ENCODE assay signal across 18 cellular contexts in the genomic region with DNA sequence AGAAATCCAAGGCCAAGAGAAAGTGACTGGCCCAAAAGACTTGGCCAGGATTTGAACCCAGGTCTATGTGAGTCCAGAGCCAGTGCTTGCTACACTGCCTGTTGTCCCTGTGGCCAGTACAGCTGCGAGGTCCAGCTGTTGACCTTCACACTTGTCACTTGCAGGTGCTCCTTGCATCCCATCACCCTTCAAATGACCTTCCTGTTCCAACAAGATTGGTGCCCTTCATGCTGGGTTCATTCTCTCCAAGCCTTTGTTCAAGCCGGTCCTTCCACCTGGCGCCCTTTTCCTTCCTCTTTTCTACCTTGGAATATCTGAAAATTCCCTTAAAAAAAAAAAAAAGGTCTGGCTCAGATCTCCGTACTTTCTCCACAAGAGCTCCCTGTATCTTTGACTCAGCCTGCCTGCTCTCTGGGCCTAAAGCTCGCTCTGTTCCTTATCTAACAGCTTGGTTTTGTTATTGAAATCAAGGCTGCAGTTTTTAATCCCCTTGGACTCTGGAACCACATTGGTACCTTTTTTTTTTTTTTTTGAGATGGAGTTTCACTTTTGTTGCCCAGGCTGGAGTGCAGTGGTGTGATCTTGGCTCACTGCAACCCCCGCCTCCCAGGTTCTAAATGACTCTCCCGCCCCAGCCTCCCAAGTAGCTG. TPM values are rescaled to one million over a fixed set of nuclear protein-coding genes. Genes with fewer than 3 reads are reported as not detected.
DNase-seq lines count a peak whose midpoint lies in the region; ATAC-seq, FAIRE-seq and TF ChIP-seq lines count a peak whose summit lies in the region.
"Had no signal": no experiment of that assay in that cellular context is flagged by ENCODE, and none has a peak within 500 bp of the region (broad histone marks: within the 10 kb centered on the region; RNA-seq: fewer than 3 reads in every experiment).

No MANE protein-coding gene starts in this region.

- H3K27me3 ChIP-seq in HepG2 (ENCODE audit: control insufficient read depth in 1 of 2, insufficient read depth in 2 of 2, low read length in 2 of 2) (peaks cover 0 to 9% of the 10 kb centered on the region in 2 experiments; a peak in 4 of 5 replicates), right lobe of liver (no peaks in the 10 kb centered on the region), muscle layer of duodenum (ENCODE audit: low read depth, low read length) (no peaks in the 10 kb centered on the region), upper lobe of right lung (no peaks in the 10 kb centered on the region)

- CTCF ChIA-PET in HepG2 (lab: Yijun Ruan, JAX; ENCODE audit: low intra/inter-chr PET ratio, low total read pairs), result interaction anchor here (0.7 kb wide), 1 partner anchor 28 kb away, joined by 3 read pairs; no protein-coding TSS in a partner anchor

- no peaks in the 10 kb centered on the region for H3K9me3 Mint-ChIP-seq in naive thymus-derived CD8-positive, alpha-beta T cell
- H3K9me3 Mint-ChIP-seq in activated T-cell treated with anti-CD3 and anti-CD28 coated beads, Interleukin-2, amount 50 U/mL, for 72 hours, result no peaks in the 10 kb centered on the region
- H3K9me3 Mint-ChIP-seq: activated T-cell treated with anti-CD3 and anti-CD28 coated beads, Interleukin-2, amount 50 U/mL, for 24 hours; T-helper 1 cell treated with Interleukin-12 subunit alpha and Interleukin-12 subunit beta and Interleukin-4 antibody, amounts not matched to agents 30 μg/mL and 1 μg/mL, for 36 hours had no signal

- FAIRE-seq in HepG2 (lab: Jason Lieb, UNC), result no peak
- FAIRE-seq: A204.1, astrocyte, GM18507, H54 had no signal

- intact Hi-C loops in HepG2 (cut with micrococcal nuclease; ENCODE audit: unreplicated experiment), result no loop called here
- intact Hi-C loops in right lobe of liver (cut with DNase I), result loop anchor here in 1 of 2 donors (10.0 kb wide), 1 partner anchor 55 kb away; no protein-coding TSS in a partner anchor
- intact Hi-C loops in upper lobe of right lung (cut with DNase I), result no loop called here

- H3K4me3 ChIP-seq in HepG2 (replicated peaks in 1 of 3; ENCODE audit: insufficient read depth in 1 of 3, low read depth in 2 of 3, low read length in 3 of 3) (no peak overlapping the region), right lobe of liver (no peak overlapping the region), fibroblast of the aortic adventitia (ENCODE audit: low read depth, low read length) (no peak overlapping the region), muscle layer of duodenum (ENCODE audit: low read depth in 1 of 2, low read length in 2 of 2) (peak overlapping the region in 1 of 2 donors; percentile 9), upper lobe of right lung (no peak overlapping the region)

- no peak overlapping the region for H2AFZ ChIP-seq in HepG2 (ENCODE audit: low read length)

- ATAC-seq in HepG2 (no peak), right lobe of liver (no peak), upper lobe of right lung (no peak)
- no peak for ATAC-seq in naive thymus-derived CD8-positive, alpha-beta T cell
- ATAC-seq in activated T-cell treated with anti-CD3 and anti-CD28 coated beads, Interleukin-2, amount 50 U/mL, for 72 hours (replicated peaks in 1 of 2), result no peak

- TF ChIP-seq POLR2A in HepG2 (IDR thresholded peaks at IDR 0.05; ENCODE audit: insufficient read depth in 1 of 2, low read depth in 2 of 2, low read length in 2 of 2) (no peak), right lobe of liver (IDR thresholded peaks at IDR 0.05) (no peak)

- BruUV-seq in HepG2 (replicated peaks; lab: Mats Ljungman, UMichigan), result no TSS peak

- no peak overlapping the region for H3K27ac Mint-ChIP-seq in naive thymus-derived CD8-positive, alpha-beta T cell
- H3K27ac Mint-ChIP-seq in activated T-cell treated with anti-CD3 and anti-CD28 coated beads, Interleukin-2, amount 50 U/mL, for 72 hours, result no peak overlapping the region
- H3K27ac Mint-ChIP-seq: T-helper 1 cell treated with Interleukin-12 subunit alpha and Interleukin-12 subunit beta and Interleukin-4 antibody, amounts not matched to agents 30 μg/mL and 1 μg/mL, for 36 hours had no signal

- no peaks in the 10 kb centered on the region for H3K36me3 ChIP-seq in HepG2 (replicated peaks in 1 of 2; ENCODE audit: control insufficient read depth in 1 of 2, insufficient read depth in 2 of 2, low read length in 2 of 2)
- no peaks in the 10 kb centered on the region for H3K36me3 ChIP-seq in right lobe of liver
- H3K36me3 ChIP-seq in muscle layer of duodenum (ENCODE audit: control insufficient read depth in 1 of 2, insufficient read depth in 2 of 2, low read length in 2 of 2), result no peaks in the 10 kb centered on the region
- H3K36me3 ChIP-seq in upper lobe of right lung, result no peaks in the 10 kb centered on the region

- in situ Hi-C loops in HepG2 (cut with HindIII; ENCODE audit: extremely low pct_ligation_motif_present, low pct_unique_long_range_greater_than_20kb), result no loop called here

- H3K4me1 ChIP-seq in HepG2 (ENCODE audit: insufficient read depth, low read length) (peaks cover 73% of the 10 kb centered on the region), right lobe of liver (no peaks in the 10 kb centered on the region), muscle layer of duodenum (ENCODE audit: control insufficient read depth in 1 of 2, insufficient read depth in 2 of 2, low read length in 2 of 2) (peaks cover 12 to 23% of the 10 kb centered on the region in 2 donors), upper lobe of right lung (peaks cover 32% of the 10 kb centered on the region)

- no peak overlapping the region for H3K27ac ChIP-seq in HepG2 (ENCODE audit: extremely low read length, insufficient read depth, low read length)
- H3K27ac ChIP-seq in right lobe of liver, result no peak overlapping the region
- peak overlapping the region; percentile 82 for H3K27ac ChIP-seq in muscle layer of duodenum (ENCODE audit: low read length)
- no peak overlapping the region for H3K27ac ChIP-seq in upper lobe of right lung

- peak overlapping the region; percentile 44; the same call in 1 of the 2 replicates for H3K4me2 ChIP-seq in HepG2 (ENCODE audit: low read depth, low read length)

- TF ChIP-seq CTCF in HepG2 (CRISPR knock-in tag; IDR thresholded peaks at IDR 0.05) (no peak), right lobe of liver (IDR thresholded peaks at IDR 0.05) (no peak), fibroblast of the aortic adventitia (IDR thresholded peaks at IDR 0.05; ENCODE audit: insufficient read depth, low read length) (no peak), upper lobe of right lung (IDR thresholded peaks at IDR 0.05) (no peak)

- H3K9me3 ChIP-seq in HepG2 (ENCODE audit: low read length) (no peaks in the 10 kb centered on the region), right lobe of liver (no peaks in the 10 kb centered on the region), muscle layer of duodenum (ENCODE audit: control insufficient read depth in 1 of 2, low read length in 2 of 2) (no peaks in the 10 kb centered on the region), upper lobe of right lung (no peaks in the 10 kb centered on the region)

- H3K36me3 Mint-ChIP-seq in naive thymus-derived CD8-positive, alpha-beta T cell, result no peaks in the 10 kb centered on the region
- H3K36me3 Mint-ChIP-seq in activated T-cell treated with anti-CD3 and anti-CD28 coated beads, Interleukin-2, amount 50 U/mL, for 72 hours (ENCODE audit: insufficient read depth in 2 of 2), result no peaks in the 10 kb centered on the region

- POLR2A ChIA-PET in HepG2 (lab: Yijun Ruan, JAX), result interaction anchor here (0.8 kb wide), 1 partner anchor 42 kb away, joined by 3 read pairs; no protein-coding TSS in a partner anchor
- POLR2A ChIA-PET in naive thymus-derived CD8-positive, alpha-beta T cell (lab: Charles Lee), result no interaction called here

- H3K27me3 Mint-ChIP-seq in naive thymus-derived CD8-positive, alpha-beta T cell, result peaks cover 13 to 47% (median 20%) of the 10 kb centered on the region in 5 donors
- peaks cover 32% of the 10 kb centered on the region for H3K27me3 Mint-ChIP-seq in activated T-cell treated with anti-CD3 and anti-CD28 coated beads, Interleukin-2, amount 50 U/mL, for 72 hours (ENCODE audit: low read depth)

- no peak for TF ChIP-seq RAD21 in HepG2 (CRISPR knock-in tag; IDR thresholded peaks at IDR 0.05)

- H3K79me2 ChIP-seq in HepG2 (ENCODE audit: insufficient read depth, low read length), result no peaks in the 10 kb centered on the region

- DNase-seq in HepG2 (ENCODE audit: low spot score), result no peak
- DNase-seq in right lobe of liver, result no peak
- peak; percentile 79 for DNase-seq in fibroblast of the aortic adventitia (ENCODE audit: low read depth)
- peak; percentile 18 for DNase-seq in upper lobe of right lung
- DNase-seq in naive thymus-derived CD8-positive, alpha-beta T cell, result no peak
- DNase-seq in activated T-cell treated with anti-CD3 and anti-CD28 coated beads, Interleukin-2, amount 50 U/mL, for 72 hours, result no peak
- DNase-seq in AG08395 (ENCODE audit: low spot score), result no peak
- DNase-seq: activated CD4-positive, alpha-beta T cell treated with anti-CD3 and anti-CD28 coated beads for 4 hours; activated T-cell treated with anti-CD3 and anti-CD28 coated beads, Interleukin-2, amount 50 U/mL, for 24 hours; COR-L47; Karpas-422; NCI-H1930 had no signal

- H3K4me3 Mint-ChIP-seq in naive thymus-derived CD8-positive, alpha-beta T cell, result no peak overlapping the region
- peak overlapping the region in 1 of 2 donors; percentile 48 for H3K4me3 Mint-ChIP-seq in activated T-cell treated with anti-CD3 and anti-CD28 coated beads, Interleukin-2, amount 50 U/mL, for 72 hours
- H3K4me3 Mint-ChIP-seq: activated T-cell treated with anti-CD3 and anti-CD28 coated beads, Interleukin-2, amount 50 U/mL, for 24 hours; T-helper 1 cell treated with Interleukin-12 subunit alpha and Interleukin-12 subunit beta and Interleukin-4 antibody, amounts not matched to agents 30 μg/mL and 1 μg/mL, for 36 hours had no signal

- peaks cover 0 to 25% (median 4%) of the 10 kb centered on the region in 4 donors for H3K4me1 Mint-ChIP-seq in naive thymus-derived CD8-positive, alpha-beta T cell
- peaks cover 23% of the 10 kb centered on the region for H3K4me1 Mint-ChIP-seq in activated T-cell treated with anti-CD3 and anti-CD28 coated beads, Interleukin-2, amount 50 U/mL, for 72 hours (ENCODE audit: low read depth)

- TF ChIP-seq EP300 in HepG2 (IDR thresholded peaks at IDR 0.05; ENCODE audit: low read depth in 2 of 2, low read length in 2 of 2) (no peak), HepG2 (CRISPR knock-in tag; IDR thresholded peaks at IDR 0.05; ENCODE audit: borderline replicate concordance) (no peak)

- H4K20me1 ChIP-seq in HepG2 (ENCODE audit: insufficient read depth, low read length), result no peaks in the 10 kb centered on the region

- H3K9ac ChIP-seq in HepG2 (ENCODE audit: insufficient read depth, low read depth, low read length), result no peak overlapping the region

- WGBS in HepG2 (ENCODE audit: low lambda C conversion rate), result 27% methylated on average over 7 of the region's 7 CpGs
- WGBS in right lobe of liver (ENCODE audit: insufficient coverage, low coverage, low lambda C conversion rate, missing lambda C conversion rate), result 67% methylated on average over 5 of the region's 7 CpGs

RNA-seq across cellular contexts. Expression of gene MRPS18A, which starts 22.2 kb away (rescaled TPM):
- total RNA-seq in HepG2 (2016; rRNA removed; fragmentation: Illumina TruSeq; extraction: Trizol) (89.1 and 100 TPM in 2 replicates), right lobe of liver (10 to 100 TPM; 23.5 to 45.4 (median 25.6) TPM), fibroblast of the aortic adventitia (ENCODE audit: low replicate concordance) (22.6 and 32.4 TPM in 2 replicates), upper lobe of right lung (28.1 TPM)
- 51.0 and 53.1 TPM in 2 replicates for total RNA-seq in HepG2 (2016; cell fraction: cytosol; rRNA removed; fragmentation: Illumina TruSeq; extraction: Trizol; ENCODE audit: low read depth)
- 92.0 and 115 TPM in 2 replicates for total RNA-seq in HepG2 (2016; cell fraction: insoluble cytoplasmic fraction; rRNA removed; fragmentation: Illumina TruSeq; extraction: Trizol)
- 52.2 and 52.5 TPM in 2 replicates for total RNA-seq in HepG2 (2016; cell fraction: membrane; rRNA removed; fragmentation: Illumina TruSeq; extraction: Trizol)
- total RNA-seq in HepG2 (2016; cell fraction: nucleus; rRNA removed; fragmentation: Illumina TruSeq; extraction: Trizol), result 44.5 and 50.5 TPM in 2 replicates
- polyA plus RNA-seq in HepG2 (2011; rRNA removed), result 87.8 and 102 TPM in 2 replicates
- polyA plus RNA-seq in HepG2 (2011; cell fraction: cytosol; rRNA removed), result 108 and 150 TPM in 2 replicates
- 43.7 and 43.9 TPM in 2 replicates for polyA plus RNA-seq in HepG2 (2011; cell fraction: nucleus; rRNA removed)
- polyA plus RNA-seq in HepG2 (2012), result 56.6 and 66.1 TPM in 2 replicates
- polyA plus RNA-seq in HepG2 (2016; cell fraction: cytosol; fragmentation: Illumina TruSeq; extraction: Trizol; ENCODE audit: low read depth), result 59.0 and 63.6 TPM in 2 replicates
- polyA plus RNA-seq in HepG2 (2016; cell fraction: insoluble cytoplasmic fraction; fragmentation: Illumina TruSeq; extraction: Trizol; ENCODE audit: low read depth), result 121 and 138 TPM in 2 replicates
- polyA plus RNA-seq in HepG2 (2016; cell fraction: membrane; fragmentation: Illumina TruSeq; extraction: Trizol; ENCODE audit: low read depth), result 49.5 and 50.7 TPM in 2 replicates
- 49.3 and 56.1 TPM in 2 replicates for polyA plus RNA-seq in HepG2 (2016; cell fraction: nucleus; fragmentation: Illumina TruSeq; extraction: Trizol; ENCODE audit: insufficient read depth, low read depth)
- polyA minus RNA-seq in HepG2 (2011; rRNA and poly(A)+ RNA removed; ENCODE audit: low replicate concordance), result 146 and 147 TPM in 2 replicates
- 32.4 and 35.6 TPM in 2 replicates for polyA minus RNA-seq in HepG2 (2011; cell fraction: cytosol; rRNA and poly(A)+ RNA removed)
- polyA minus RNA-seq in HepG2 (2011; cell fraction: nucleus; rRNA and poly(A)+ RNA removed), result 65.1 and 66.4 TPM in 2 replicates
- total RNA-seq in naive thymus-derived CD8-positive, alpha-beta T cell, result 10 to 100 TPM; 28.9 to 30.6 TPM
- 10 to 100 TPM; 53.1 to 63.1 (median 53.7) TPM for polyA plus RNA-seq in naive thymus-derived CD8-positive, alpha-beta T cell
- 10 to 100 TPM; 60.1 to 69.7 TPM for total RNA-seq in activated T-cell treated with anti-CD3 and anti-CD28 coated beads, Interleukin-2, amount 50 U/mL, for 72 hours

Comparison
In these comparisons a context has a peak if more than half of its experiments do, and no peak if none do; other contexts are left out.
1. DNase-seq: peak in fibroblast of the aortic adventitia (single experiment) and upper lobe of right lung (single experiment); none in HepG2 (single experiment), right lobe of liver (0 of 3), naive thymus-derived CD8-positive, alpha-beta T cell (0 of 10), activated T-cell treated with anti-CD3 and anti-CD28 coated beads, Interleukin-2, amount 50 U/mL, for 72 hours (0 of 2) and AG08395 (single experiment).